2 cellular contexts compared by ENCODE assay signal in the genomic region with DNA sequence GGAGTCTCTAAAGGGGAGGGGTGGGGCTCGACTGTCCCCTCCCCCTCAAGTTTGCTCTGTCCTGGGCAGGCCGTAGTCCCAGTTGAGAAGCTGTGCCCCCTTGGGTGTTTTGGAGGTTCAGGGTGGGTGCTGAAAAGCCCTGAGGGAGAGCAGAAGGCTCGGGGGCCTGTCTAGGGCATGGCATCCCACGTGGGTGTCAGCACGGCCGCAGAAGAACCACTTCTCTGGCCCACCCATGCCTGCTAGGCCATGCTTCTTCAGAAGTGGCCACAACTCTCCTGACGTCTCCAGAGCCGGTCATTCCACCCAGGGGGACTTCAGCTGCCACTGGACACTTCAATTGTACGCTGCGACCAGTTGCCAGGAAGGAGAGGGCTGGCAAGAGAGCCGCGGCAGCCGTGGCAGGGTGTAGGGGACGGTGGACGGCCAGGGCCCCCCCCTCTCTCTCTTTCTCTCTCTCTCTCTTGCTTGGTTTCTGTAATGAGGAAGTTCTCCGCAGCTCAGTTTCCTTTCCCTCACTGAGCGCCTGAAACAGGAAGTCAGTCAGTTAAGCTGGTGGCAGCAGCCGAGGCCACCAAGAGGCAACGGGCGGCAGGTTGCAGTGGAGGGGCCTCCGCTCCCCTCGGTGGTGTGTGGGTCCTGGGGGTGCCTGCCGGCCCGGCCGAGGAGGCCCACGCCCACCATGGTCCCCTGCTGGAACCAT.
TF ChIP-seq lines count a peak whose summit lies in the region.

A gene (plus strand): TSS at position 546 of the 703 bp plus-strand sequence. CDS start 137 bp downstream, at position 683.

TF ChIP-seq in IMR-90, 13 proteins besides CTCF, POLR2A, EP300 and RAD21 (continued from another document):
- TF ChIP-seq, protein P1, sequence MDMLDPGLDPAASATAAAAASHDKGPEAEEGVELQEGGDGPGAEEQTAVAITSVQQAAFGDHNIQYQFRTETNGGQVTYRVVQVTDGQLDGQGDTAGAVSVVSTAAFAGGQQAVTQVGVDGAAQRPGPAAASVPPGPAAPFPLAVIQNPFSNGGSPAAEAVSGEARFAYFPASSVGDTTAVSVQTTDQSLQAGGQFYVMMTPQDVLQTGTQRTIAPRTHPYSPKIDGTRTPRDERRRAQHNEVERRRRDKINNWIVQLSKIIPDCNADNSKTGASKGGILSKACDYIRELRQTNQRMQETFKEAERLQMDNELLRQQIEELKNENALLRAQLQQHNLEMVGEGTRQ (IDR thresholded peaks at IDR 0.05; ENCODE audit: low read depth, low read length), result no peak
- TF ChIP-seq CEBPB (IDR thresholded peaks at IDR 0.05; ENCODE audit: low read depth, low read length), result no peak
- no peak for TF ChIP-seq NFE2L2 (IDR thresholded peaks at IDR 0.05; ENCODE audit: low read depth, low read length)
- no peak for TF ChIP-seq RFX5 (IDR thresholded peaks at IDR 0.05; ENCODE audit: low read depth, low read length)
- no peak for TF ChIP-seq MXI1 (IDR thresholded peaks at IDR 0.05; ENCODE audit: borderline replicate concordance, low read depth, low read length)
- TF ChIP-seq MAZ (IDR thresholded peaks at IDR 0.05; ENCODE audit: borderline replicate concordance, low read depth, low read length), result no peak
- no peak for TF ChIP-seq MAFK (IDR thresholded peaks at IDR 0.05; ENCODE audit: low read depth, low read length)
- TF ChIP-seq BHLHE40 (IDR thresholded peaks at IDR 0.05; ENCODE audit: low read depth, low read length), result no peak
- TF ChIP-seq RCOR1 (IDR thresholded peaks at IDR 0.05; ENCODE audit: insufficient replicate concordance, low read length), result no peak
- no peak for TF ChIP-seq CHD1 (IDR thresholded peaks at IDR 0.05; ENCODE audit: low read depth, low read length)
- TF ChIP-seq SMC3 (IDR thresholded peaks at IDR 0.05; ENCODE audit: low read depth, low read length), result no peak
- TF ChIP-seq, protein P2, sequence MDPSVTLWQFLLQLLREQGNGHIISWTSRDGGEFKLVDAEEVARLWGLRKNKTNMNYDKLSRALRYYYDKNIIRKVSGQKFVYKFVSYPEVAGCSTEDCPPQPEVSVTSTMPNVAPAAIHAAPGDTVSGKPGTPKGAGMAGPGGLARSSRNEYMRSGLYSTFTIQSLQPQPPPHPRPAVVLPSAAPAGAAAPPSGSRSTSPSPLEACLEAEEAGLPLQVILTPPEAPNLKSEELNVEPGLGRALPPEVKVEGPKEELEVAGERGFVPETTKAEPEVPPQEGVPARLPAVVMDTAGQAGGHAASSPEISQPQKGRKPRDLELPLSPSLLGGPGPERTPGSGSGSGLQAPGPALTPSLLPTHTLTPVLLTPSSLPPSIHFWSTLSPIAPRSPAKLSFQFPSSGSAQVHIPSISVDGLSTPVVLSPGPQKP (IDR thresholded peaks at IDR 0.05; ENCODE audit: borderline replicate concordance, low read depth, low read length), result no peak
TF ChIP-seq in IMR-90: peak in this region for 0.

TF ChIP-seq in HEK293T, 16 proteins besides CTCF, POLR2A, EP300 and RAD21 (continued from another document):
- TF ChIP-seq NFRKB (IDR thresholded peaks at IDR 0.05) (no peak), FOXK2 (IDR thresholded peaks at IDR 0.05) (no peak), LEF1 (IDR thresholded peaks at IDR 0.05; ENCODE audit: borderline replicate concordance) (no peak), HDGF (IDR thresholded peaks at IDR 0.05; ENCODE audit: borderline replicate concordance) (no peak), ELF4 (IDR thresholded peaks at IDR 0.05) (no peak), FOXM1 (IDR thresholded peaks at IDR 0.05; ENCODE audit: borderline replicate concordance) (no peak), SUZ12 (IDR thresholded peaks at IDR 0.05) (no peak), CTBP1 (IDR thresholded peaks at IDR 0.05; ENCODE audit: borderline replicate concordance) (no peak), ARNT (IDR thresholded peaks at IDR 0.05) (no peak)
TF ChIP-seq in HEK293T: peak in this region for 0.
